In genomic region chr11:115581871-115582639, GRCh38 we compare ENCODE assay signal across 11 cellular contexts.
A peak's percentile ranks its signal among the peaks of the same experiment; 100 is the strongest.
DNase-seq lines count a peak whose midpoint lies in the region; ATAC-seq and TF ChIP-seq lines count a peak whose summit lies in the region.
"Had no signal": no experiment of that assay in that cellular context is flagged by ENCODE, and none has a peak within 500 bp of the region (broad histone marks: within the 10 kb centered on the region; RNA-seq: fewer than 3 reads in every experiment).

No MANE protein-coding gene starts in this region.

- H3K27me3 ChIP-seq in mucosa of stomach (ENCODE audit: control insufficient read depth, insufficient read depth, low read length), result peaks cover 6% of the 10 kb centered on the region

- TF ChIP-seq CTCF in VCaP (conservative IDR thresholded peaks at IDR 0.05), result peak; percentile 61

- H3K36me3 ChIP-seq in mucosa of stomach (ENCODE audit: control insufficient read depth, insufficient read depth, low read length), result no peaks in the 10 kb centered on the region

- H3K9ac ChIP-seq in mucosa of stomach (ENCODE audit: low read length), result peak overlapping the region; percentile 12

- DNase-seq in DMS53 treated with DMSO at 0.1 percent for 48 hours (lab: John Stamatoyannopoulos, UW; ENCODE audit: unreplicated experiment), result peak; percentile 85
- peak; percentile 12 to 52 for DNase-seq in NCI-H187 (lab: John Stamatoyannopoulos, UW)
- DNase-seq in stimulated activated naive CD4-positive, alpha-beta T cell (lab: John Stamatoyannopoulos, UW), result no peak
- no peak for DNase-seq in activated T-cell treated with anti-CD3 and anti-CD28 coated beads, Interleukin-2, amount 50 U/mL, for 1 hour
- no peak for DNase-seq in pons (ENCODE audit: low spot score)
- DNase-seq: activated gamma-delta T cell, T-helper 1 cell had no signal

- H3K27ac ChIP-seq in VCaP, result no peak overlapping the region

- H3K9me3 ChIP-seq in mucosa of stomach (ENCODE audit: control insufficient read depth, low read length), result no peaks in the 10 kb centered on the region

- H3K4me1 ChIP-seq in mucosa of stomach (ENCODE audit: control insufficient read depth, insufficient read depth, low read length), result peaks cover 20% of the 10 kb centered on the region

- no peak for ATAC-seq in GM21447 (IDR thresholded peaks at IDR 0.05; ENCODE audit: unreplicated experiment)
- ATAC-seq: natural killer cell treated with Interleukin-12 subunit alpha and Interleukin-12 subunit beta and Interleukin-15 and Interleukin-18, amount 100 ng/mL, for 72 hours had no signal

- peak overlapping the region; percentile 14 for H3K4me3 ChIP-seq in mucosa of stomach (ENCODE audit: low read length)

Comparison
In these comparisons a context has a peak if more than half of its experiments do, and no peak if none do; other contexts are left out.
1. DNase-seq: peak in DMS53 treated with DMSO at 0.1 percent for 48 hours (single experiment) and NCI-H187 (2 of 2); none in stimulated activated naive CD4-positive, alpha-beta T cell (0 of 6), activated T-cell treated with anti-CD3 and anti-CD28 coated beads, Interleukin-2, amount 50 U/mL, for 1 hour (single experiment) and pons (single experiment).